8 cellular contexts compared by ENCODE assay signal in the genomic region with DNA sequence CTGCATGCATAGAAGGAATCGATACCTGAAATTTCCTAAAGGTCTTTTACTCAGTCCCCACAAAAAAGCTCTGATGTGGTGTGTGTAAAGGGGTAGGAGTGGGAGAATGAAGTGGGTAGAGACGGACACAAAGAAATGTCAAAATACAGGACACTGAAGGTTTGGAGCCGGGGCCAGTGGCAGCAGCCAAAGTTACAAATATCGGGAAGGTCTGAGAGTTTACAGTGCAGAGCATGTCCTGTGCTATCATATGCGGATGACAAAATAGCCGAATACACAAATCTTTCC. TPM values are rescaled to one million over a fixed set of nuclear protein-coding genes. Genes with fewer than 3 reads are reported as not detected.
DNase-seq lines count a peak whose midpoint lies in the region; ATAC-seq and TF ChIP-seq lines count a peak whose summit lies in the region.

No MANE protein-coding gene starts in this region.

- H3K9ac ChIP-seq in stomach smooth muscle (ENCODE audit: low read length in 2 of 2), result peak overlapping the region; percentile 74 to 93

- H3K4me3 ChIP-seq in H7 (ENCODE audit: insufficient read depth, low read depth, low read length), result peak overlapping the region; percentile 75
- H3K4me3 ChIP-seq in SJCRH30, result peak overlapping the region; percentile 67
- H3K4me3 ChIP-seq in left ventricle myocardium inferior, result peak overlapping the region; percentile 94
- peak overlapping the region; percentile 94 to 97 for H3K4me3 ChIP-seq in stomach smooth muscle (ENCODE audit: low read length in 2 of 2)

- no peaks in the 10 kb centered on the region for H3K36me3 ChIP-seq in H7 (replicated peaks; ENCODE audit: control insufficient read depth, insufficient read depth, low read length)
- no peaks in the 10 kb centered on the region for H3K36me3 ChIP-seq in SJCRH30
- no peaks in the 10 kb centered on the region for H3K36me3 ChIP-seq in left ventricle myocardium inferior
- no peaks in the 10 kb centered on the region for H3K36me3 ChIP-seq in stomach smooth muscle (ENCODE audit: control insufficient read depth in 2 of 2, insufficient read depth in 2 of 2, low read length in 2 of 2)

- H3K27me3 Mint-ChIP-seq in effector memory CD8-positive, alpha-beta T cell, result peaks cover 0 to 9% of the 10 kb centered on the region in 2 donors

- no peak for ATAC-seq in effector memory CD8-positive, alpha-beta T cell (replicated peaks)

- no peak overlapping the region for H3K27ac Mint-ChIP-seq in effector memory CD8-positive, alpha-beta T cell

- no peaks in the 10 kb centered on the region for H3K9me3 Mint-ChIP-seq in effector memory CD8-positive, alpha-beta T cell

- H3K4me1 Mint-ChIP-seq in effector memory CD8-positive, alpha-beta T cell (ENCODE audit: low read depth in 2 of 2), result peaks cover 5 to 6% of the 10 kb centered on the region in 2 donors

- TF ChIP-seq CTCF in left ventricle myocardium inferior (IDR thresholded peaks at IDR 0.05; ENCODE audit: borderline replicate concordance), result no peak

- H3K36me3 Mint-ChIP-seq in effector memory CD8-positive, alpha-beta T cell (ENCODE audit: insufficient read depth), result peaks cover 9% of the 10 kb centered on the region

- H3K27ac ChIP-seq in SJCRH30 (peak overlapping the region; percentile 62), left ventricle myocardium inferior (replicated peaks) (peak overlapping the region; percentile 92), stomach smooth muscle (ENCODE audit: low read length) (peak overlapping the region; percentile 83)

- DNase-seq in H7 (no peak), SJCRH30 (no peak), left ventricle myocardium inferior (no peak), DMS53 treated with DMSO at 0.1 percent for 48 hours (lab: John Stamatoyannopoulos, UW; ENCODE audit: unreplicated experiment) (no peak), NCI-H2081 (lab: John Stamatoyannopoulos, UW) (no peak), inferior parietal cortex (ENCODE audit: extremely low spot score) (no peak)
- DNase-seq in effector memory CD8-positive, alpha-beta T cell, result no peak

- no peak overlapping the region for H3K4me3 Mint-ChIP-seq in effector memory CD8-positive, alpha-beta T cell

- H3K27me3 ChIP-seq in H7 (ENCODE audit: control insufficient read depth, insufficient read depth, low read length) (no peaks in the 10 kb centered on the region), SJCRH30 (no peaks in the 10 kb centered on the region), left ventricle myocardium inferior (ENCODE audit: low read depth) (no peaks in the 10 kb centered on the region), stomach smooth muscle (ENCODE audit: control insufficient read depth in 1 of 2, insufficient read depth in 2 of 2, low read length in 2 of 2) (no peaks in the 10 kb centered on the region)

- intact Hi-C loops in left ventricle myocardium inferior (cut with micrococcal nuclease), result no loop called here

- 0 out of 2 replicates have a peak, but pooled peaks cover 7% of the 10 kb centered on the region for H3K4me1 ChIP-seq in SJCRH30
- H3K4me1 ChIP-seq in left ventricle myocardium inferior, result peaks cover 22% of the 10 kb centered on the region
- H3K4me1 ChIP-seq in stomach smooth muscle (ENCODE audit: control insufficient read depth, insufficient read depth, low read length), result no peaks in the 10 kb centered on the region

- no peaks in the 10 kb centered on the region for H3K9me3 ChIP-seq in SJCRH30 (replicated peaks)
- H3K9me3 ChIP-seq in left ventricle myocardium inferior (replicated peaks), result no peaks in the 10 kb centered on the region
- no peaks in the 10 kb centered on the region for H3K9me3 ChIP-seq in stomach smooth muscle (ENCODE audit: control insufficient read depth in 2 of 2, low read length in 2 of 2)

RNA-seq across cellular contexts. Expression of a gene that starts 0.5 kb away (rescaled TPM):
- 21.7 and 22.1 TPM in 2 replicates for total RNA-seq in H7 (2014; rRNA removed; shearing (Covaris generic))
- total RNA-seq in SJCRH30 (2014; rRNA removed; shearing (Covaris generic)), result 10.0 and 10.6 TPM in 2 replicates
- 10.8 TPM for total RNA-seq in left ventricle myocardium inferior
